ENCODE assay signal across 1 cellular context in the genomic region with DNA sequence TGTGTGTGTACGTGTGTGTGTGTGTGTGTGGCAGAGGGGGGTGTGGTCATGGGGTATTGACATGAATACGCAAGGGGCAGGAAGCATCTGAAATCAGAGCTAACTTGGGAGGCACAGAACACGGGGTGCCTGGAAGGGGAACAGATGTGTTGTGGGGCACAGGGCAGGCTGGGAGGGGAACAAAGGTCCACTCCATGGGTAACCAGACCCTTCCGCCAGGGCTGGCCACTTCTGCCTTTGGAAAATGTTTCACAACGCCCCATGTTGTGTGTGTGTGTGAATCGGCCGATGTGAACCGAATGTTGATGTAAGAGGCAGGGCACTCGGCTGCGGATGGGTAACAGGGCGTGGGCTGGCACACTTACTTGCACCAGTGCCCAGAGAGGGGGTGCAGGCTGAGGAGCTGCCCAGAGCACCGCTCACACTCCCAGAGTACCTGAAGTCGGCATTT.
TF ChIP-seq lines count a peak whose summit lies in the region.

A gene with protein sequence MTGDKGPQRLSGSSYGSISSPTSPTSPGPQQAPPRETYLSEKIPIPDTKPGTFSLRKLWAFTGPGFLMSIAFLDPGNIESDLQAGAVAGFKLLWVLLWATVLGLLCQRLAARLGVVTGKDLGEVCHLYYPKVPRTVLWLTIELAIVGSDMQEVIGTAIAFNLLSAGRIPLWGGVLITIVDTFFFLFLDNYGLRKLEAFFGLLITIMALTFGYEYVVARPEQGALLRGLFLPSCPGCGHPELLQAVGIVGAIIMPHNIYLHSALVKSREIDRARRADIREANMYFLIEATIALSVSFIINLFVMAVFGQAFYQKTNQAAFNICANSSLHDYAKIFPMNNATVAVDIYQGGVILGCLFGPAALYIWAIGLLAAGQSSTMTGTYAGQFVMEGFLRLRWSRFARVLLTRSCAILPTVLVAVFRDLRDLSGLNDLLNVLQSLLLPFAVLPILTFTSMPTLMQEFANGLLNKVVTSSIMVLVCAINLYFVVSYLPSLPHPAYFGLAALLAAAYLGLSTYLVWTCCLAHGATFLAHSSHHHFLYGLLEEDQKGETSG (plus strand): TSS at position 358 of the 451 bp plus-strand sequence. CDS start 96 bp downstream, outside the sequence.

TF ChIP-seq in HepG2, 621 proteins besides CTCF, POLR2A, EP300 and RAD21 (continued from another document and continues in another):
- TF ChIP-seq, protein P1, sequence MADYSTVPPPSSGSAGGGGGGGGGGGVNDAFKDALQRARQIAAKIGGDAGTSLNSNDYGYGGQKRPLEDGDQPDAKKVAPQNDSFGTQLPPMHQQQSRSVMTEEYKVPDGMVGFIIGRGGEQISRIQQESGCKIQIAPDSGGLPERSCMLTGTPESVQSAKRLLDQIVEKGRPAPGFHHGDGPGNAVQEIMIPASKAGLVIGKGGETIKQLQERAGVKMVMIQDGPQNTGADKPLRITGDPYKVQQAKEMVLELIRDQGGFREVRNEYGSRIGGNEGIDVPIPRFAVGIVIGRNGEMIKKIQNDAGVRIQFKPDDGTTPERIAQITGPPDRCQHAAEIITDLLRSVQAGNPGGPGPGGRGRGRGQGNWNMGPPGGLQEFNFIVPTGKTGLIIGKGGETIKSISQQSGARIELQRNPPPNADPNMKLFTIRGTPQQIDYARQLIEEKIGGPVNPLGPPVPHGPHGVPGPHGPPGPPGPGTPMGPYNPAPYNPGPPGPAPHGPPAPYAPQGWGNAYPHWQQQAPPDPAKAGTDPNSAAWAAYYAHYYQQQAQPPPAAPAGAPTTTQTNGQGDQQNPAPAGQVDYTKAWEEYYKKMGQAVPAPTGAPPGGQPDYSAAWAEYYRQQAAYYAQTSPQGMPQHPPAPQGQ (CRISPR knock-in tag; IDR thresholded peaks at IDR 0.05; ENCODE audit: borderline replicate concordance) = no peak
- TF ChIP-seq, protein P2, sequence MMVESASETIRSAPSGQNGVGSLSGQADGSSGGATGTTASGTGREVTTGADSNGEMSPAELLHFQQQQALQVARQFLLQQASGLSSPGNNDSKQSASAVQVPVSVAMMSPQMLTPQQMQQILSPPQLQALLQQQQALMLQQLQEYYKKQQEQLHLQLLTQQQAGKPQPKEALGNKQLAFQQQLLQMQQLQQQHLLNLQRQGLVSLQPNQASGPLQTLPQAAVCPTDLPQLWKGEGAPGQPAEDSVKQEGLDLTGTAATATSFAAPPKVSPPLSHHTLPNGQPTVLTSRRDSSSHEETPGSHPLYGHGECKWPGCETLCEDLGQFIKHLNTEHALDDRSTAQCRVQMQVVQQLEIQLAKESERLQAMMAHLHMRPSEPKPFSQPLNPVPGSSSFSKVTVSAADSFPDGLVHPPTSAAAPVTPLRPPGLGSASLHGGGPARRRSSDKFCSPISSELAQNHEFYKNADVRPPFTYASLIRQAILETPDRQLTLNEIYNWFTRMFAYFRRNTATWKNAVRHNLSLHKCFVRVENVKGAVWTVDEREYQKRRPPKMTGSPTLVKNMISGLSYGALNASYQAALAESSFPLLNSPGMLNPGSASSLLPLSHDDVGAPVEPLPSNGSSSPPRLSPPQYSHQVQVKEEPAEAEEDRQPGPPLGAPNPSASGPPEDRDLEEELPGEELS (CRISPR knock-in tag; IDR thresholded peaks at IDR 0.05) = no peak
- no peak for TF ChIP-seq HOXD1 (CRISPR knock-in tag; IDR thresholded peaks at IDR 0.05)
- no peak for TF ChIP-seq SNAI1 (CRISPR knock-in tag; IDR thresholded peaks at IDR 0.05; ENCODE audit: borderline replicate concordance)
- peak; percentile 22; the same call in 1 of the 2 replicates for TF ChIP-seq ZNF605 (CRISPR knock-in tag; IDR thresholded peaks at IDR 0.05)
- no peak for TF ChIP-seq KAT7 (CRISPR knock-in tag; IDR thresholded peaks at IDR 0.05; ENCODE audit: borderline replicate concordance)
- TF ChIP-seq SMC3 (IDR thresholded peaks at IDR 0.05; ENCODE audit: low read length) = no peak
- TF ChIP-seq ZBTB8A (CRISPR knock-in tag; IDR thresholded peaks at IDR 0.05; ENCODE audit: borderline replicate concordance, low read depth) = no peak
- no peak for TF ChIP-seq ZSCAN30 (CRISPR knock-in tag; IDR thresholded peaks at IDR 0.05)
- TF ChIP-seq HIC2 (CRISPR knock-in tag; IDR thresholded peaks at IDR 0.05; ENCODE audit: low read depth) = peak; percentile 87; the same call in 1 of the 2 replicates
- TF ChIP-seq ATF5 (CRISPR knock-in tag; IDR thresholded peaks at IDR 0.05; ENCODE audit: low read depth) = no peak
- TF ChIP-seq SP2 (CRISPR knock-in tag; IDR thresholded peaks at IDR 0.05) = no peak
- TF ChIP-seq GABPB1 (CRISPR knock-in tag; IDR thresholded peaks at IDR 0.05) = no peak
- TF ChIP-seq PRDM4 (CRISPR knock-in tag; IDR thresholded peaks at IDR 0.05; ENCODE audit: borderline replicate concordance) = no peak
- no peak for TF ChIP-seq ELF1 (CRISPR knock-in tag; IDR thresholded peaks at IDR 0.05)
- no peak for TF ChIP-seq NFIC (IDR thresholded peaks at IDR 0.05; ENCODE audit: low read length)
- TF ChIP-seq YEATS2 (CRISPR knock-in tag; IDR thresholded peaks at IDR 0.05; ENCODE audit: borderline replicate concordance) = no peak
- TF ChIP-seq ZFP90 (CRISPR knock-in tag; IDR thresholded peaks at IDR 0.05; ENCODE audit: borderline replicate concordance) = no peak
- TF ChIP-seq ZNF296 (CRISPR knock-in tag; conservative IDR thresholded peaks at IDR 0.05) = no peak
- no peak for TF ChIP-seq RNF2 (conservative IDR thresholded peaks at IDR 0.05; ENCODE audit: low read depth)
- TF ChIP-seq ZNF331 (CRISPR knock-in tag; IDR thresholded peaks at IDR 0.05) = no peak
- no peak for TF ChIP-seq ZNF891 (CRISPR knock-in tag; IDR thresholded peaks at IDR 0.05)
- no peak for TF ChIP-seq ZNF121 (CRISPR knock-in tag; IDR thresholded peaks at IDR 0.05)
- no peak for TF ChIP-seq PRMT3 (CRISPR knock-in tag; IDR thresholded peaks at IDR 0.05; ENCODE audit: borderline replicate concordance, low read depth)
- TF ChIP-seq, protein P3, sequence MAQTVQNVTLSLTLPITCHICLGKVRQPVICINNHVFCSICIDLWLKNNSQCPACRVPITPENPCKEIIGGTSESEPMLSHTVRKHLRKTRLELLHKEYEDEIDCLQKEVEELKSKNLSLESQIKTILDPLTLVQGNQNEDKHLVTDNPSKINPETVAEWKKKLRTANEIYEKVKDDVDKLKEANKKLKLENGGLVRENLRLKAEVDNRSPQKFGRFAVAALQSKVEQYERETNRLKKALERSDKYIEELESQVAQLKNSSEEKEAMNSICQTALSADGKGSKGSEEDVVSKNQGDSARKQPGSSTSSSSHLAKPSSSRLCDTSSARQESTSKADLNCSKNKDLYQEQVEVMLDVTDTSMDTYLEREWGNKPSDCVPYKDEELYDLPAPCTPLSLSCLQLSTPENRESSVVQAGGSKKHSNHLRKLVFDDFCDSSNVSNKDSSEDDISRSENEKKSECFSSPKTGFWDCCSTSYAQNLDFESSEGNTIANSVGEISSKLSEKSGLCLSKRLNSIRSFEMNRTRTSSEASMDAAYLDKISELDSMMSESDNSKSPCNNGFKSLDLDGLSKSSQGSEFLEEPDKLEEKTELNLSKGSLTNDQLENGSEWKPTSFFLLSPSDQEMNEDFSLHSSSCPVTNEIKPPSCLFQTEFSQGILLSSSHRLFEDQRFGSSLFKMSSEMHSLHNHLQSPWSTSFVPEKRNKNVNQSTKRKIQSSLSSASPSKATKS (CRISPR knock-in tag; IDR thresholded peaks at IDR 0.05) = no peak
- no peak for TF ChIP-seq GPBP1L1 (CRISPR knock-in tag; IDR thresholded peaks at IDR 0.05)
- TF ChIP-seq, protein P4, sequence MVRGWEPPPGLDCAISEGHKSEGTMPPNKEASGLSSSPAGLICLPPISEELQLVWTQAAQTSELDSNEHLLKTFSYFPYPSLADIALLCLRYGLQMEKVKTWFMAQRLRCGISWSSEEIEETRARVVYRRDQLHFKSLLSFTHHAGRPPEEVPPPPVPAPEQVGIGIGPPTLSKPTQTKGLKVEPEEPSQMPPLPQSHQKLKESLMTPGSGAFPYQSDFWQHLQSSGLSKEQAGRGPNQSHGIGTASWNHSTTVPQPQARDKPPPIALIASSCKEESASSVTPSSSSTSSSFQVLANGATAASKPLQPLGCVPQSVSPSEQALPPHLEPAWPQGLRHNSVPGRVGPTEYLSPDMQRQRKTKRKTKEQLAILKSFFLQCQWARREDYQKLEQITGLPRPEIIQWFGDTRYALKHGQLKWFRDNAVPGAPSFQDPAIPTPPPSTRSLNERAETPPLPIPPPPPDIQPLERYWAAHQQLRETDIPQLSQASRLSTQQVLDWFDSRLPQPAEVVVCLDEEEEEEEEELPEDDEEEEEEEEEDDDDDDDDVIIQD (CRISPR knock-in tag; IDR thresholded peaks at IDR 0.05; ENCODE audit: low read depth) = no peak
- no peak for TF ChIP-seq KLF15 (CRISPR knock-in tag; IDR thresholded peaks at IDR 0.05; ENCODE audit: borderline replicate concordance)
- TF ChIP-seq ZNF713 (CRISPR knock-in tag; IDR thresholded peaks at IDR 0.05) = no peak
- no peak for TF ChIP-seq SATB2 (CRISPR knock-in tag; IDR thresholded peaks at IDR 0.05)
- TF ChIP-seq TCF12 (IDR thresholded peaks at IDR 0.05) = no peak
- TF ChIP-seq TCF12 (CRISPR knock-in tag; IDR thresholded peaks at IDR 0.05) = no peak
- no peak for TF ChIP-seq GATAD1 (CRISPR knock-in tag; IDR thresholded peaks at IDR 0.05)
- TF ChIP-seq CEBPB (IDR thresholded peaks at IDR 0.05; ENCODE audit: borderline replicate concordance, low read depth, low read length) = peak; percentile 76; the same call in 1 of the 2 replicates
- TF ChIP-seq TRIM22 (IDR thresholded peaks at IDR 0.05) = no peak
- no peak for TF ChIP-seq ZNF280D (CRISPR knock-in tag; IDR thresholded peaks at IDR 0.05)
- TF ChIP-seq ZNF773 (CRISPR knock-in tag; IDR thresholded peaks at IDR 0.05; ENCODE audit: borderline replicate concordance) = no peak
